9 cellular contexts compared by ENCODE assay signal in the genomic region with DNA sequence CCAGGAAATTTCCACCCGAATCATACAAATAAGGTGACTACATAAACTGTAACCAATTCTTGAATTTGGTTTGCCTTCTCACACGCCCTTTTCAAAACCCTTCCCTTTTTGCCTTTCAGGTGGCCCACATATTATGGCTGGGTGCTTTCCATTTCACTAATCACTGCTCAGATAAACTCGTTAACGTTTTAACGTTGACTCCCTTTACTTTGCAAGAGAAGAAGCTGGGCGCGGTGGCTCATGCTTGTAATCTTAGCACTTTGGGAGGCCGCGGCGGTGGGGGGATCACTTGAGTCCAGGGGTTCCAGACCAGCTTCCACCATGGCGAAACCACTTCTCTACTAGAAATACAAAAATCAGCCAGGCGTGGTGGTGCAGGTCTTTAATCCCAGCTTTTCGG. TPM values are rescaled to one million over a fixed set of nuclear protein-coding genes. Genes with fewer than 3 reads are reported as not detected.
DNase-seq lines count a peak whose midpoint lies in the region; ATAC-seq and TF ChIP-seq lines count a peak whose summit lies in the region.
"Had no signal": no experiment of that assay in that cellular context is flagged by ENCODE, and none has a peak within 500 bp of the region (broad histone marks: within the 10 kb centered on the region; RNA-seq: fewer than 3 reads in every experiment).

No MANE protein-coding gene starts in this region.

- ATAC-seq in HG02870 (IDR thresholded peaks at IDR 0.05; ENCODE audit: unreplicated experiment), result peak; percentile 54
- no peak for ATAC-seq in naive thymus-derived CD4-positive, alpha-beta T cell

- no peaks in the 10 kb centered on the region for H3K4me1 ChIP-seq in BE2C
- H3K4me1 ChIP-seq in naive thymus-derived CD4-positive, alpha-beta T cell (ENCODE audit: control insufficient read depth in 2 of 2, insufficient read depth in 2 of 2, low read length in 2 of 2), result peaks cover 0 to 5% of the 10 kb centered on the region in 2 donors
- H3K4me1 ChIP-seq in Karpas-422 (ENCODE audit: low read length), result no peaks in the 10 kb centered on the region

- CTCF ChIA-PET in naive thymus-derived CD4-positive, alpha-beta T cell (lab: Charles Lee), result interaction anchor here (0.5 kb wide), 1 partner anchor 720 kb away, joined by 4 read pairs; no protein-coding TSS in a partner anchor

- H3K4me3 ChIP-seq in BE2C (ENCODE audit: low read depth, low read length) (peak overlapping the region; percentile 42), Karpas-422 (ENCODE audit: low read length) (no peak overlapping the region)
- H3K4me3 ChIP-seq in naive thymus-derived CD4-positive, alpha-beta T cell (ENCODE audit: low read length), result peak overlapping the region; percentile 40

- intact Hi-C loops in naive thymus-derived CD4-positive, alpha-beta T cell (cut with micrococcal nuclease), result no loop called here

- H3K27ac ChIP-seq in naive thymus-derived CD4-positive, alpha-beta T cell (ENCODE audit: low read depth, low read length), result no peak overlapping the region
- H3K27ac ChIP-seq in Karpas-422 (ENCODE audit: low read length), result no peak overlapping the region

- POLR2A ChIA-PET in naive thymus-derived CD4-positive, alpha-beta T cell (lab: Charles Lee), result no interaction called here

- TF ChIP-seq CTCF in BE2C (IDR thresholded peaks at IDR 0.05; ENCODE audit: low read depth, low read length), result no peak
- no peak for TF ChIP-seq CTCF in chondrocyte (IDR thresholded peaks at IDR 0.05)

- H3K4me3 Mint-ChIP-seq in chondrocyte (ENCODE audit: unreplicated experiment), result peak overlapping the region; percentile 75
- H3K4me3 Mint-ChIP-seq in naive thymus-derived CD4-positive, alpha-beta T cell, result peak overlapping the region; percentile 2 to 86 (median 78)

- H3K79me2 ChIP-seq in Karpas-422 (ENCODE audit: low read length), result no peaks in the 10 kb centered on the region

- no peaks in the 10 kb centered on the region for H3K9me2 ChIP-seq in Karpas-422 (replicated peaks; ENCODE audit: insufficient read depth, low read length)

- H3K27me3 ChIP-seq in BE2C, result no peaks in the 10 kb centered on the region
- no peaks in the 10 kb centered on the region for H3K27me3 ChIP-seq in naive thymus-derived CD4-positive, alpha-beta T cell (ENCODE audit: control insufficient read depth in 2 of 2, insufficient read depth in 2 of 2, low read length in 2 of 2)
- H3K27me3 ChIP-seq in Karpas-422 (ENCODE audit: low read length), result no peaks in the 10 kb centered on the region

- no peaks in the 10 kb centered on the region for H3K27me3 Mint-ChIP-seq in chondrocyte (ENCODE audit: low read depth)
- peaks cover 4 to 28% (median 14%) of the 10 kb centered on the region in 5 donors for H3K27me3 Mint-ChIP-seq in naive thymus-derived CD4-positive, alpha-beta T cell

- peaks cover 11% of the 10 kb centered on the region for H3K4me1 Mint-ChIP-seq in chondrocyte (ENCODE audit: low read depth)
- H3K4me1 Mint-ChIP-seq in naive thymus-derived CD4-positive, alpha-beta T cell, result peaks cover 0 to 16% (median 9%) of the 10 kb centered on the region in 7 donors

- H2AFZ ChIP-seq in Karpas-422 (ENCODE audit: low read length), result no peak overlapping the region

- H3K36me3 Mint-ChIP-seq in chondrocyte (ENCODE audit: low read depth), result no peaks in the 10 kb centered on the region
- peaks cover 0 to 2% (median 0%) of the 10 kb centered on the region in 5 donors for H3K36me3 Mint-ChIP-seq in naive thymus-derived CD4-positive, alpha-beta T cell

- H3K36me3 ChIP-seq in BE2C (no peaks in the 10 kb centered on the region), Karpas-422 (ENCODE audit: insufficient read depth, low read length) (no peaks in the 10 kb centered on the region)
- no peaks in the 10 kb centered on the region for H3K36me3 ChIP-seq in naive thymus-derived CD4-positive, alpha-beta T cell (ENCODE audit: control insufficient read depth in 2 of 3, insufficient read depth in 3 of 3, low read length in 3 of 3)

- no peaks in the 10 kb centered on the region for H3K9me3 Mint-ChIP-seq in chondrocyte (ENCODE audit: low read depth)
- peaks cover 0 to 19% (median 7%) of the 10 kb centered on the region in 11 donors for H3K9me3 Mint-ChIP-seq in naive thymus-derived CD4-positive, alpha-beta T cell

- H3K27ac Mint-ChIP-seq in chondrocyte (ENCODE audit: unreplicated experiment), result no peak overlapping the region
- no peak overlapping the region for H3K27ac Mint-ChIP-seq in naive thymus-derived CD4-positive, alpha-beta T cell

- H3K4me2 ChIP-seq in Karpas-422 (ENCODE audit: low read depth, low read length, poor library complexity, severe bottlenecking), result no peak overlapping the region

- H3K9me3 ChIP-seq in BE2C (no peaks in the 10 kb centered on the region), Karpas-422 (ENCODE audit: low read length) (peaks cover 5% of the 10 kb centered on the region; the same call in 1 of the 2 replicates)
- no peaks in the 10 kb centered on the region for H3K9me3 ChIP-seq in naive thymus-derived CD4-positive, alpha-beta T cell (ENCODE audit: control insufficient read depth in 2 of 3, low read length in 3 of 3)

- DNase-seq in BE2C, result no peak
- no peak for DNase-seq in chondrocyte (ENCODE audit: low spot score)
- DNase-seq in naive thymus-derived CD4-positive, alpha-beta T cell, result no peak
- DNase-seq in NCI-H2029 treated with DMSO at 0.1 percent for 48 hours (lab: John Stamatoyannopoulos, UW), result no peak
- no peak for DNase-seq in Karpas-422
- DNase-seq in NCI-H446 treated with DMSO at 0.1 percent for 48 hours (lab: John Stamatoyannopoulos, UW), result no peak
- DNase-seq in dedifferentiated amniotic fluid mesenchymal stem cell (ENCODE audit: extremely low spot score), result no peak
- DNase-seq: MV-4-11 had no signal

- no peak overlapping the region for H3K9ac ChIP-seq in Karpas-422 (ENCODE audit: low read length)

- H4K20me1 ChIP-seq in Karpas-422 (ENCODE audit: insufficient read depth, low read depth, low read length), result no peaks in the 10 kb centered on the region

RNA-seq across cellular contexts. Expression of gene ZNF91, which starts 19.8 kb away (rescaled TPM):
- 12.1 TPM for polyA plus RNA-seq in BE2C (2012; ENCODE audit: insufficient read depth, insufficient read length, low read depth)
- total RNA-seq in chondrocyte, result 18.1 to 31.7 TPM (median 19.9 TPM) in 3 replicates
- 100 to 1,000 TPM in 2 of 5 experiments, 10 to 100 TPM in 3; 40.5 to 165 (median 90.6) TPM for total RNA-seq in naive thymus-derived CD4-positive, alpha-beta T cell
- 10 to 100 TPM; 55.8 to 56.7 TPM for polyA plus RNA-seq in naive thymus-derived CD4-positive, alpha-beta T cell
- total RNA-seq in Karpas-422 (2014; rRNA removed; shearing (Covaris generic); ENCODE audit: low replicate concordance), result 39.4 and 98.5 TPM in 2 replicates
